In genomic region chrX:134026732-134027311, GRCh38 we compare ENCODE assay signal across 8 cellular contexts. TPM values are rescaled to one million over a fixed set of nuclear protein-coding genes. Genes with fewer than 3 reads are reported as not detected.
DNase-seq lines count a peak whose midpoint lies in the region; ATAC-seq and TF ChIP-seq lines count a peak whose summit lies in the region.

No MANE protein-coding gene starts in this region.

- intact Hi-C loops in MCF 10A (cut with micrococcal nuclease) = loop anchor here (2.0 to 10.0 kb wide), 4 partner anchors 68 to 172 kb away; no protein-coding TSS in a partner anchor

- H3K9ac ChIP-seq in NT2/D1 (ENCODE audit: insufficient read length, low read depth) = no peak overlapping the region

- no TSS peak for BruUV-seq in MCF 10A (replicated peaks; lab: Mats Ljungman, UMichigan)

- TF ChIP-seq CTCF in AG04449 (IDR thresholded peaks at IDR 0.05; ENCODE audit: insufficient read depth, low read length, missing control alignments) = peak; percentile 23
- peak; percentile 6 for TF ChIP-seq CTCF in GM10266 (IDR thresholded peaks at IDR 0.05; ENCODE audit: control insufficient read depth, insufficient read depth, low read depth, missing control alignments)
- peak; percentile 42 for TF ChIP-seq CTCF in MCF 10A (IDR thresholded peaks at IDR 0.05; ENCODE audit: unreplicated experiment)

- DNase-seq in AG04449 (ENCODE audit: low read depth, low spot score) (no peak), GM10266 (ENCODE audit: extremely low spot score) (no peak), NT2/D1 (ENCODE audit: low read depth, low spot score) (peak; percentile 42), MCF 10A (ENCODE audit: unreplicated experiment) (peak; percentile 70), inferior parietal cortex (ENCODE audit: extremely low spot score) (peak; percentile 45), NK-92 (lab: John Stamatoyannopoulos, UW; ENCODE audit: unreplicated experiment) (no peak)
- DNase-seq in stimulated activated CD4-positive, alpha-beta T cell treated with anti-CD3 and anti-CD28 coated beads, TNF-alpha, amount 100 ng/mL, for 24 hours (ENCODE audit: low read depth in 3 of 3) = peak; percentile 1 to 14 (median 2)

- H3K27me3 ChIP-seq in NT2/D1 (ENCODE audit: insufficient read depth, insufficient read length) = no peaks in the 10 kb centered on the region

- no peaks in the 10 kb centered on the region for H3K36me3 ChIP-seq in NT2/D1 (ENCODE audit: insufficient read depth, insufficient read length, low read length)

- H3K4me3 Mint-ChIP-seq in MCF 10A (ENCODE audit: unreplicated experiment) = no peak overlapping the region

- H3K4me3 ChIP-seq in AG04449 (ENCODE audit: low read depth, low read length) = no peak overlapping the region
- peak overlapping the region; percentile 12 for H3K4me3 ChIP-seq in NT2/D1 (ENCODE audit: insufficient read length, low read depth)

- ATAC-seq in GM21423 (IDR thresholded peaks at IDR 0.05; ENCODE audit: unreplicated experiment) = no peak

- POLR2A ChIA-PET in AG04449 (lab: Yijun Ruan, JAX) = no interaction called here
- POLR2A ChIA-PET in MCF 10A (lab: Yijun Ruan, JAX) = interaction anchor here (0.7 kb wide), 1 partner anchor 10 kb away, joined by 3 read pairs; no protein-coding TSS in a partner anchor

- no peaks in the 10 kb centered on the region for H3K9me3 Mint-ChIP-seq in MCF 10A (ENCODE audit: unreplicated experiment)

- H3K9me3 ChIP-seq in NT2/D1 (ENCODE audit: insufficient read depth, low read length) = no peaks in the 10 kb centered on the region

- CTCF ChIA-PET in AG04449 (lab: Yijun Ruan, JAX) (interaction anchor here (1.1 kb wide), 2 partner anchors 233 to 235 kb away, joined by 5 to 6 read pairs; no protein-coding TSS in a partner anchor), MCF 10A (lab: Yijun Ruan, JAX) (interaction anchor here (0.6 to 4.2 kb wide), 34 partner anchors 9 to 1407 kb away, joined by 3 to 65 read pairs (median 4); partner anchors contain the start of gene GPC3)

- peaks cover 44% of the 10 kb centered on the region for H3K27me3 Mint-ChIP-seq in MCF 10A (ENCODE audit: insufficient read depth, unreplicated experiment)

- no peak overlapping the region for H3K27ac Mint-ChIP-seq in MCF 10A (ENCODE audit: low read depth, unreplicated experiment)

- H3K36me3 Mint-ChIP-seq in MCF 10A (ENCODE audit: insufficient read depth, unreplicated experiment) = no peaks in the 10 kb centered on the region

- H3K4me1 Mint-ChIP-seq in MCF 10A (ENCODE audit: insufficient read depth, unreplicated experiment) = no peaks in the 10 kb centered on the region

- no peaks in the 10 kb centered on the region for H3K4me1 ChIP-seq in NT2/D1 (ENCODE audit: insufficient read depth, insufficient read length)

RNA-seq across cellular contexts. Expression of gene GPC3, which starts 41.4 kb away (rescaled TPM):
- 0.32 and 0.37 TPM in 2 replicates for total RNA-seq in MCF 10A (2022)

Comparison
In these comparisons a context has a peak if more than half of its experiments do, and no peak if none do; other contexts are left out.
1. DNase-seq: peak in NT2/D1 (single experiment), MCF 10A (single experiment), inferior parietal cortex (single experiment) and stimulated activated CD4-positive, alpha-beta T cell treated with anti-CD3 and anti-CD28 coated beads, TNF-alpha, amount 100 ng/mL, for 24 hours (3 of 3); none in AG04449 (single experiment), GM10266 (single experiment) and NK-92 (single experiment).
2. Peak in every context shown above with its lines, with median percentiles within 50 percentile points of each other: CTCF ChIP-seq.